1 cellular context compared by ENCODE assay signal in the genomic region with DNA sequence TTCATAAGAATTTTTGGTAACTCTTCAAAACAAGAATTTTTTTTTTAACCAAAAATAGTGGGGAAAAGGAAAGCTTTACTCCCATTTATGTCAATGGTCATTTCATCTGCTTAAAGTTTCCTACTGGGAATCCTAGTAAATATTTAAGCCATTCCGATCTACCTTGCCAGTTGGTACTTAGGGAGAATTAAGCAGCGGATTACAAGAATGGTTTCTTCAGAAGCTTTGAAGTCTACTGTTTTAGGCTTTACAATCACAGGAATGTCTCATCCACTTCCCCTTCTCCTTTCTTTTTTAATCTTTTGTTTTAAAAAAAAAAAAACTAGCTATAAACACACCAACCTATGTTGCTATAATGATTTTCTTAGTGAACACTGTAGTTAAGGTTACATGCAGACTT.
TF ChIP-seq lines count a peak whose summit lies in the region.

No MANE protein-coding gene starts in this region.

TF ChIP-seq in K562, 482 proteins besides CTCF, POLR2A, EP300 and RAD21 (continued from another document):
- TF ChIP-seq, protein P1, sequence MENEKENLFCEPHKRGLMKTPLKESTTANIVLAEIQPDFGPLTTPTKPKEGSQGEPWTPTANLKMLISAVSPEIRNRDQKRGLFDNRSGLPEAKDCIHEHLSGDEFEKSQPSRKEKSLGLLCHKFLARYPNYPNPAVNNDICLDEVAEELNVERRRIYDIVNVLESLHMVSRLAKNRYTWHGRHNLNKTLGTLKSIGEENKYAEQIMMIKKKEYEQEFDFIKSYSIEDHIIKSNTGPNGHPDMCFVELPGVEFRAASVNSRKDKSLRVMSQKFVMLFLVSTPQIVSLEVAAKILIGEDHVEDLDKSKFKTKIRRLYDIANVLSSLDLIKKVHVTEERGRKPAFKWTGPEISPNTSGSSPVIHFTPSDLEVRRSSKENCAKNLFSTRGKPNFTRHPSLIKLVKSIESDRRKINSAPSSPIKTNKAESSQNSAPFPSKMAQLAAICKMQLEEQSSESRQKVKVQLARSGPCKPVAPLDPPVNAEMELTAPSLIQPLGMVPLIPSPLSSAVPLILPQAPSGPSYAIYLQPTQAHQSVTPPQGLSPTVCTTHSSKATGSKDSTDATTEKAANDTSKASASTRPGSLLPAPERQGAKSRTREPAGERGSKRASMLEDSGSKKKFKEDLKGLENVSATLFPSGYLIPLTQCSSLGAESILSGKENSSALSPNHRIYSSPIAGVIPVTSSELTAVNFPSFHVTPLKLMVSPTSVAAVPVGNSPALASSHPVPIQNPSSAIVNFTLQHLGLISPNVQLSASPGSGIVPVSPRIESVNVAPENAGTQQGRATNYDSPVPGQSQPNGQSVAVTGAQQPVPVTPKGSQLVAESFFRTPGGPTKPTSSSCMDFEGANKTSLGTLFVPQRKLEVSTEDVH (IDR thresholded peaks at IDR 0.05; ENCODE audit: low read depth, partially characterized antibody), result no peak
- TF ChIP-seq KDM2B (CRISPR knock-in tag; IDR thresholded peaks at IDR 0.05) (no peak), CBX3 (IDR thresholded peaks at IDR 0.05; ENCODE audit: borderline replicate concordance in 1 of 2, low read length in 2 of 2) (no peak), SREBF2 (CRISPR knock-in tag; IDR thresholded peaks at IDR 0.05) (no peak), NFE2L1 (tag; IDR thresholded peaks at IDR 0.05; ENCODE audit: borderline replicate concordance, low read depth) (no peak), HCFC1 (IDR thresholded peaks at IDR 0.05; ENCODE audit: low read depth, low read length) (no peak), ILF3 (IDR thresholded peaks at IDR 0.05; ENCODE audit: borderline replicate concordance) (no peak)
- TF ChIP-seq, protein P2, sequence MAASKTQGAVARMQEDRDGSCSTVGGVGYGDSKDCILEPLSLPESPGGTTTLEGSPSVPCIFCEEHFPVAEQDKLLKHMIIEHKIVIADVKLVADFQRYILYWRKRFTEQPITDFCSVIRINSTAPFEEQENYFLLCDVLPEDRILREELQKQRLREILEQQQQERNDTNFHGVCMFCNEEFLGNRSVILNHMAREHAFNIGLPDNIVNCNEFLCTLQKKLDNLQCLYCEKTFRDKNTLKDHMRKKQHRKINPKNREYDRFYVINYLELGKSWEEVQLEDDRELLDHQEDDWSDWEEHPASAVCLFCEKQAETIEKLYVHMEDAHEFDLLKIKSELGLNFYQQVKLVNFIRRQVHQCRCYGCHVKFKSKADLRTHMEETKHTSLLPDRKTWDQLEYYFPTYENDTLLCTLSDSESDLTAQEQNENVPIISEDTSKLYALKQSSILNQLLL (CRISPR knock-in tag; IDR thresholded peaks at IDR 0.05; ENCODE audit: borderline replicate concordance), result no peak
- TF ChIP-seq, protein P3, sequence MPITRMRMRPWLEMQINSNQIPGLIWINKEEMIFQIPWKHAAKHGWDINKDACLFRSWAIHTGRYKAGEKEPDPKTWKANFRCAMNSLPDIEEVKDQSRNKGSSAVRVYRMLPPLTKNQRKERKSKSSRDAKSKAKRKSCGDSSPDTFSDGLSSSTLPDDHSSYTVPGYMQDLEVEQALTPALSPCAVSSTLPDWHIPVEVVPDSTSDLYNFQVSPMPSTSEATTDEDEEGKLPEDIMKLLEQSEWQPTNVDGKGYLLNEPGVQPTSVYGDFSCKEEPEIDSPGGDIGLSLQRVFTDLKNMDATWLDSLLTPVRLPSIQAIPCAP (CRISPR knock-in tag; IDR thresholded peaks at IDR 0.05; ENCODE audit: borderline replicate concordance), result no peak
